1 cellular context compared by ENCODE assay signal in genomic region chr10:100100651-100101525, GRCh38.
TF ChIP-seq lines count a peak whose summit lies in the region.

No MANE protein-coding gene starts in this region.

TF ChIP-seq in K562, 482 proteins besides CTCF, POLR2A, EP300 and RAD21:
- TF ChIP-seq ZFP1 (CRISPR knock-in tag; IDR thresholded peaks at IDR 0.05) (no peak), ZBTB40 (IDR thresholded peaks at IDR 0.05) (no peak), ZBTB40 (CRISPR knock-in tag; IDR thresholded peaks at IDR 0.05) (no peak), ZNF197 (CRISPR knock-in tag; IDR thresholded peaks at IDR 0.05; ENCODE audit: low read depth) (no peak), ZNF740 (CRISPR knock-in tag; IDR thresholded peaks at IDR 0.05) (no peak), ZNF740 (tag; IDR thresholded peaks at IDR 0.05) (no peak), CEBPB (tag; IDR thresholded peaks at IDR 0.05) (no peak)
- TF ChIP-seq, protein P1, sequence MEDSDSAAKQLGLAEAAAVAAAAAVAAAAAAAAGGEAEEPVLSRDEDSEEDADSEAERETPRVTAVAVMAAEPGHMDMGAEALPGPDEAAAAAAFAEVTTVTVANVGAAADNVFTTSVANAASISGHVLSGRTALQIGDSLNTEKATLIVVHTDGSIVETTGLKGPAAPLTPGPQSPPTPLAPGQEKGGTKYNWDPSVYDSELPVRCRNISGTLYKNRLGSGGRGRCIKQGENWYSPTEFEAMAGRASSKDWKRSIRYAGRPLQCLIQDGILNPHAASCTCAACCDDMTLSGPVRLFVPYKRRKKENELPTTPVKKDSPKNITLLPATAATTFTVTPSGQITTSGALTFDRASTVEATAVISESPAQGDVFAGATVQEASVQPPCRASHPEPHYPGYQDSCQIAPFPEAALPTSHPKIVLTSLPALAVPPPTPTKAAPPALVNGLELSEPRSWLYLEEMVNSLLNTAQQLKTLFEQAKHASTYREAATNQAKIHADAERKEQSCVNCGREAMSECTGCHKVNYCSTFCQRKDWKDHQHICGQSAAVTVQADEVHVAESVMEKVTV (CRISPR knock-in tag; IDR thresholded peaks at IDR 0.05) = 0 out of 2 replicates have a peak, but pooled peaks have one; percentile 27
